17 cellular contexts compared by ENCODE assay signal in genomic region chr14:46136456-46136855, GRCh38.
DNase-seq lines count a peak whose midpoint lies in the region; ATAC-seq, FAIRE-seq and TF ChIP-seq lines count a peak whose summit lies in the region.
"Had no signal": no experiment of that assay in that cellular context is flagged by ENCODE, and none has a peak within 500 bp of the region (broad histone marks: within the 10 kb centered on the region; RNA-seq: fewer than 3 reads in every experiment).

No MANE protein-coding gene starts in this region.

- no peaks in the 10 kb centered on the region for H3K79me1 ChIP-seq in neuronal stem cell (ENCODE audit: low read depth, low read length)

- H3K4me1 ChIP-seq in endothelial cell of umbilical vein (ENCODE audit: control insufficient read depth, extremely low read depth, insufficient read depth, low read length) (peaks cover 25% of the 10 kb centered on the region), mesodermal cell (ENCODE audit: control insufficient read depth, insufficient read depth, low read length, poor library complexity, severe bottlenecking) (peaks cover 4% of the 10 kb centered on the region), neuronal stem cell (ENCODE audit: control insufficient read depth in 2 of 2, insufficient read depth in 1 of 2, low read depth in 1 of 2, low read length in 2 of 2) (peaks cover 0 to 5% of the 10 kb centered on the region in 2 donors)
- H3K4me1 ChIP-seq: BLaER1 had no signal

- H3K79me2 ChIP-seq in endothelial cell of umbilical vein (ENCODE audit: control insufficient read depth, insufficient read depth, low read length) = no peaks in the 10 kb centered on the region

- H2BK15ac ChIP-seq in neuronal stem cell (ENCODE audit: low read length) = no peak overlapping the region

- TF ChIP-seq POLR2A in endothelial cell of umbilical vein (IDR thresholded peaks at IDR 0.05; ENCODE audit: low read depth, low read length) = no peak

- H3K9ac ChIP-seq in endothelial cell of umbilical vein (replicated peaks; ENCODE audit: extremely low read depth, insufficient read depth, low read length) (no peak overlapping the region), neuronal stem cell (ENCODE audit: low read depth, low read length, poor library complexity) (no peak overlapping the region)
- H3K9ac ChIP-seq: BLaER1 had no signal

- H3K9me1 ChIP-seq in endothelial cell of umbilical vein (replicated peaks; ENCODE audit: control insufficient read depth, extremely low read depth, insufficient read depth, low read length) = no peaks in the 10 kb centered on the region

- H3K4me3 ChIP-seq in brain microvascular endothelial cell (ENCODE audit: low read depth, low read length) = no peak overlapping the region
- H3K4me3 ChIP-seq in endothelial cell of umbilical vein (replicated peaks in 1 of 3; ENCODE audit: insufficient read depth in 1 of 3, low read depth in 1 of 3, low read length in 3 of 3) = no peak overlapping the region
- no peak overlapping the region for H3K4me3 ChIP-seq in mesodermal cell (ENCODE audit: extremely low read depth, insufficient read depth, low read length, poor library complexity, severe bottlenecking)
- H3K4me3 ChIP-seq in neuronal stem cell (ENCODE audit: low read length in 2 of 2) = no peak overlapping the region
- H3K4me3 ChIP-seq: BLaER1 had no signal

- 100% methylated on average over 1 of the region's 1 CpG; no CpG with 5 or more reads in 1 of the 2 experiments for WGBS in mesodermal cell (ENCODE audit: insufficient coverage in 2 of 2), 2 experiments
- no CpG with 5 or more reads among the region's 1 CpG for WGBS in neuronal stem cell (ENCODE audit: extremely low coverage in 2 of 2, insufficient read length in 2 of 2, insufficient replicate concordance in 1 of 2), 2 donors

- POLR2A ChIA-PET in endothelial cell of umbilical vein (lab: Charles Lee) = no interaction called here

- peak overlapping the region; percentile 9 for H3K4me2 ChIP-seq in endothelial cell of umbilical vein (ENCODE audit: insufficient read depth, low read length)
- no peak overlapping the region for H3K4me2 ChIP-seq in neuronal stem cell (ENCODE audit: insufficient read depth, low read length, poor library complexity, severe bottlenecking)
- H3K4me2 ChIP-seq: BLaER1 had no signal

- in situ Hi-C loops in brain microvascular endothelial cell (cut with HindIII; ENCODE audit: low pct_ligation_motif_present, low sequenced_read_pairs) = no loop called here

- DNase-seq in brain microvascular endothelial cell = peak; percentile 11
- DNase-seq in endothelial cell of umbilical vein (ENCODE audit: low read depth, low spot score) = peak; percentile 91
- no peak for DNase-seq in neuronal stem cell (ENCODE audit: low spot score)
- no peak for DNase-seq in OCI-M1 (lab: John Stamatoyannopoulos, UW)
- DNase-seq: 8988T; CD4-positive, alpha-beta memory T cell; DMS153; DMS79; GDM1; GOT3; H7; HFFc6 had no signal

- H2BK5ac ChIP-seq in neuronal stem cell (ENCODE audit: low read length) = no peak overlapping the region

- CTCF ChIA-PET in endothelial cell of umbilical vein (lab: Charles Lee) = no interaction called here

- dilution Hi-C loops in endothelial cell of umbilical vein (cut with MboI; ENCODE audit: extremely low pct_ligation_motif_present, low sequenced_read_pairs) = no loop called here

- no peak for ATAC-seq in HG02798 (IDR thresholded peaks at IDR 0.05; ENCODE audit: poor library complexity, unreplicated experiment)
- no peak for ATAC-seq in GM21515 (IDR thresholded peaks at IDR 0.05; ENCODE audit: unreplicated experiment)
- ATAC-seq: HCT116 had no signal

- H2AK5ac ChIP-seq in neuronal stem cell (ENCODE audit: low read depth, low read length) = no peak overlapping the region

- no TSS peak for BruUV-seq in endothelial cell of umbilical vein (replicated peaks; lab: Mats Ljungman, UMichigan)

- peak overlapping the region; percentile 67 for H2AFZ ChIP-seq in endothelial cell of umbilical vein (ENCODE audit: low read depth, low read length)
- peak overlapping the region; percentile 51 for H2AFZ ChIP-seq in neuronal stem cell (ENCODE audit: low read length)

- no peak overlapping the region for H4K91ac ChIP-seq in neuronal stem cell (ENCODE audit: low read depth, low read length, poor library complexity)

- no peak overlapping the region for H3K27ac ChIP-seq in brain microvascular endothelial cell
- peak overlapping the region; percentile 50 for H3K27ac ChIP-seq in endothelial cell of umbilical vein (ENCODE audit: insufficient read depth, low read depth, low read length)
- H3K27ac ChIP-seq in mesodermal cell (ENCODE audit: low read depth, low read length, severe bottlenecking) = peak overlapping the region; percentile 72
- H3K27ac ChIP-seq in neuronal stem cell (replicated peaks; ENCODE audit: low read length) = no peak overlapping the region
- H3K27ac ChIP-seq: BLaER1 had no signal

- H3K23ac ChIP-seq in neuronal stem cell (ENCODE audit: low read depth, low read length, poor library complexity) = no peak overlapping the region

- no peaks in the 10 kb centered on the region for H3K36me3 ChIP-seq in brain microvascular endothelial cell (replicated peaks)
- no peaks in the 10 kb centered on the region for H3K36me3 ChIP-seq in endothelial cell of umbilical vein (ENCODE audit: control insufficient read depth in 2 of 2, extremely low read depth in 1 of 2, insufficient read depth in 2 of 2, low read length in 2 of 2)
- H3K36me3 ChIP-seq in mesodermal cell (ENCODE audit: control insufficient read depth, insufficient read depth, low read length) = no peaks in the 10 kb centered on the region
- H3K36me3 ChIP-seq in neuronal stem cell (replicated peaks in 1 of 2; ENCODE audit: control insufficient read depth in 2 of 2, insufficient read depth in 2 of 2, low read length in 2 of 2) = no peaks in the 10 kb centered on the region
- H3K36me3 ChIP-seq: BLaER1 had no signal

- no peaks in the 10 kb centered on the region for H3K27me3 ChIP-seq in brain microvascular endothelial cell (replicated peaks)
- H3K27me3 ChIP-seq in endothelial cell of umbilical vein (ENCODE audit: control insufficient read depth in 2 of 2, insufficient read depth in 2 of 2, low read length in 2 of 2) = no peaks in the 10 kb centered on the region
- no peaks in the 10 kb centered on the region for H3K27me3 ChIP-seq in neuronal stem cell (ENCODE audit: control insufficient read depth in 3 of 3, insufficient read depth in 3 of 3, low read depth in 1 of 3, low read length in 3 of 3)
- H3K27me3 ChIP-seq: BLaER1 had no signal

- no peak overlapping the region for H2BK12ac ChIP-seq in neuronal stem cell (ENCODE audit: low read length)

- TF ChIP-seq CTCF in brain microvascular endothelial cell (IDR thresholded peaks at IDR 0.05; ENCODE audit: low read depth, low read length, missing control alignments) = no peak
- no peak for TF ChIP-seq CTCF in endothelial cell of umbilical vein (IDR thresholded peaks at IDR 0.05; ENCODE audit: extremely low read depth in 1 of 2, insufficient read depth in 1 of 2, low read depth in 1 of 2, low read length in 2 of 2)

- no peak overlapping the region for H3K4ac ChIP-seq in neuronal stem cell (ENCODE audit: low read length)

- intact Hi-C loops in endothelial cell of umbilical vein (cut with micrococcal nuclease) = no loop called here

- no peak overlapping the region for H3K14ac ChIP-seq in neuronal stem cell (ENCODE audit: low read length)

- no peaks in the 10 kb centered on the region for H3K9me3 ChIP-seq in endothelial cell of umbilical vein (replicated peaks; ENCODE audit: control insufficient read depth, insufficient read depth, low read length)
- no peaks in the 10 kb centered on the region for H3K9me3 ChIP-seq in mesodermal cell (ENCODE audit: control insufficient read depth, low read length)
- H3K9me3 ChIP-seq in neuronal stem cell (replicated peaks in 1 of 2; ENCODE audit: control insufficient read depth in 2 of 2, insufficient read depth in 1 of 2, low read depth in 1 of 2, low read length in 2 of 2) = no peaks in the 10 kb centered on the region
- H3K9me3 ChIP-seq: BLaER1 had no signal

- H3K18ac ChIP-seq in neuronal stem cell (ENCODE audit: low read length) = no peak overlapping the region

- no peak for FAIRE-seq in endothelial cell of umbilical vein (lab: Jason Lieb, UNC)

- no peak overlapping the region for H2BK120ac ChIP-seq in neuronal stem cell (ENCODE audit: low read depth, low read length)

- no peak overlapping the region for H4K8ac ChIP-seq in neuronal stem cell (ENCODE audit: low read depth, low read length)

- no peaks in the 10 kb centered on the region for H4K20me1 ChIP-seq in endothelial cell of umbilical vein (replicated peaks; ENCODE audit: control insufficient read depth, extremely low read depth, insufficient read depth, low read length)
- H4K20me1 ChIP-seq: BLaER1 had no signal

TF ChIP-seq in endothelial cell of umbilical vein, 7 proteins besides CTCF, POLR2A, EP300 and RAD21:
- TF ChIP-seq GATA2 (IDR thresholded peaks at IDR 0.05; ENCODE audit: insufficient read depth, insufficient read length, low read depth, low read length) (peak; percentile 61), EZH2 (IDR thresholded peaks at IDR 0.05; ENCODE audit: borderline replicate concordance, low read depth, low read length, severe bottlenecking) (no peak)

Comparison
In these comparisons a context has a peak if more than half of its experiments do, and no peak if none do; other contexts are left out.
1. DNase-seq: peak in brain microvascular endothelial cell (single experiment) and endothelial cell of umbilical vein (single experiment); none in neuronal stem cell (single experiment) and OCI-M1 (single experiment).
2. H3K27ac ChIP-seq: peak in endothelial cell of umbilical vein (single experiment) and mesodermal cell (single experiment); none in brain microvascular endothelial cell (single experiment) and neuronal stem cell (single experiment).